25 cellular contexts compared by ENCODE assay signal in the genomic region with DNA sequence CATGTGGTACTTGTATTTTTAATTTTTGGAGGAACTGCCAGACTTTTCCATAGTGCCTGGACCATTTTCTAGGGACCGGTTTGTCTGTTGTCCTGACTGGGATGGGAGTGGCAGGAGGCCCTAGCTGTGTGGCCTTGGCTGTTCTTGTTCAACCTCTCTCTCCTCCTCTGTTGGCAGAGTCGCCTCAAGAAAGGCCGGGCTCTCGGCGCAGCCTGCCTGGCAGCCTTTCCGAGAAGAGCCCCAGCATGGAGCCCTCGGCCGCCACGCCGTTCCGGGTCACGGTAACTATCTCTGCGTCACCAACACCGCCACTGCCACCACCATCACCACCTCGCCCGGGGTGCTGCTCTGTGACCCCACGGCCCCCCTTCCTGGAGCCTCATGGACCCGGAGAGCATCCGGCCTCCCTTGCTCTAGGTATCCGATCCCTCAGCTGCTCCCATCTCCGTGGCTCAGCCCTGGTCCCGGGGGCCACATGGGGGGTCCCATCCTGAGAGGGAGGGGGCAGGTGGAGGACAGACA.
"Had no signal": no experiment of that assay in that cellular context is flagged by ENCODE, and none has a peak within 500 bp of the region (broad histone marks: within the 10 kb centered on the region; RNA-seq: fewer than 3 reads in every experiment).

No MANE protein-coding gene starts in this region.

- FAIRE-seq: pancreas had no signal

- H3K36me3 ChIP-seq: neural progenitor cell, thyroid gland had no signal

- ATAC-seq: left lung; natural killer cell; pancreas; psoas muscle; right lobe of liver; stimulated activated naive B cell treated with anti-CD40 and anti-IgM and Interleukin-4, amounts not matched to agents 10 μg/mL and 1 μg/mL and 100 μg/mL, for 72 hours; stimulated activated naive CD8-positive, alpha-beta T cell treated with anti-CD3 and anti-CD28 coated beads, Interleukin-15, Interleukin-2, amounts not matched to agents 100 U/mL and 50 U/mL, for 24 hours had no signal

- H3K27ac ChIP-seq: left lung, neural progenitor cell, pancreas, psoas muscle, right lobe of liver, stomach, testis, thyroid gland, transverse colon, upper lobe of left lung had no signal

- H3K4me2 ChIP-seq: neural progenitor cell, smooth muscle cell had no signal

- H3K4me1 ChIP-seq: left lung, neural progenitor cell, pancreas, upper lobe of left lung had no signal

- H2AFZ ChIP-seq: neural progenitor cell had no signal

- H3K27me3 ChIP-seq: left lung, neural progenitor cell, pancreas, right lobe of liver, stomach, testis, thyroid gland, transverse colon, upper lobe of left lung had no signal

- DNase-seq: head of caudate nucleus; islet precursor cell; left cardiac atrium; mammary epithelial cell; mesenchymal stem cell; naive B cell; natural killer cell; nephron progenitor cell; stimulated activated CD4-positive, alpha-beta T cell treated with anti-CD3 and anti-CD28 coated beads, Interleukin-12 subunit alpha, Interleukin-12 subunit beta, amount 100 ng/mL, for 4 hours; stimulated activated CD4-positive, alpha-beta T cell treated with anti-CD3 and anti-CD28 coated beads, Interleukin-15, amount 100 ng/mL, for 24 hours; stimulated activated CD4-positive, alpha-beta T cell treated with anti-CD3 and anti-CD28 coated beads, Interleukin-2, amount 100 ng/mL, for 24 hours; stimulated activated CD4-positive, alpha-beta T cell treated with anti-CD3 and anti-CD28 coated beads, Interleukin-4, amount 100 ng/mL, for 1 hour; stimulated activated naive B cell treated with anti-CD40 and anti-IgM and Interleukin-4, amounts not matched to agents 10 μg/mL and 1 μg/mL and 100 μg/mL, for 72 hours; stimulated activated naive CD8-positive, alpha-beta T cell treated with anti-CD3 and anti-CD28 coated beads, Interleukin-15, Interleukin-2, amounts not matched to agents 100 U/mL and 50 U/mL, for 24 hours; stomach; testis; thyroid gland; transverse colon had no signal

- H3K9me3 ChIP-seq: left lung, pancreas, psoas muscle, right lobe of liver, stomach, testis, thyroid gland, transverse colon, upper lobe of left lung had no signal

- H3K4me3 ChIP-seq: left lung, neural progenitor cell, pancreas, psoas muscle, right lobe of liver, smooth muscle cell, stomach, testis, thyroid gland, transverse colon, upper lobe of left lung had no signal

- H3K9ac ChIP-seq: neural progenitor cell had no signal
